ENCODE assay signal across 1 cellular context in the genomic region with DNA sequence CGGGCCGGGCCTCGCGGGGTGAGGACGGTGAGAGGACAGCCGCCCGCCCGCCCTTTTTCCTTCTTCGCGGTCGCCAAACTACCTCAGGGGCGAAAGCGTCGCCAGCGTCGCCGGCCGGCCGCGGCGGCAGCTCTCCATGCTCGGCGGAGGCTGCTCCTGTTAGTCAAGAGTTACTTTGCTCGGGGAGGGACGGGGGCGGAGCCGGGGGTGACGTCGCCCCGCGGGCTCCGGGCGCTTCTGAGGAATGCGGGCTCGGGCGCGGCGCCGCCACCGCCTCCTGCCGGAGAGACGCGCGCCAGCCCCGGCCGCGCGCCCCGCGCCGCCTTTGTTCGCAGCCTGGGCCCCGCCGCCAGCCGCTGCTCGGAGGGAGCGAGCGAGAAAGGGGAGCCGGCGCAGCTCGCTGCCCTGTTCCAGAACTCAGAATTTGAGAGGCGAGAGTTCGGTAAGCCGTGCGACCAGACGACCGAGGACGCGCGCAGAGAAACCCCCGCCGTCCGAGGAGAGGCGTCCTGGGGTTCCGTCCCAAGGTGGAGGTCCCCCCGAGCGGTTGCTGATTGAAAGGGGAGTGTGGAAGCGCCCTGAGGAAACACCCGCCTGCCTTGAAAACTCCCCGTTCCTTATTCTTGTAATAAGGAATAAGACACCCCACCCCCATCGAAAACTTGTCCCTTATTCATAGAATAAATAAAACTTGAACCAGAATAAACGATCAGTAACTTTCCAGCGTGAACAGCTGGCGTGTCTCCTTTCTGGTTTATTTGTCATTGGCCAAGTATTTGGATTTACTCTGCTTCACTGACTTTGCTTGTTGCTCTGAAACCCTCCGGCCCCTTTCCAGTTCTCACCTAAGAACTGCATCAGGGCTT.
TF ChIP-seq lines count a peak whose summit lies in the region.

Gene PTPRK (minus strand): TSS at position 164 of the 866 bp plus-strand sequence. CDS start 241 bp downstream, outside the sequence.

TF ChIP-seq in HEK293, 187 proteins besides CTCF, POLR2A, EP300 and RAD21 (continued from another document and continues in another):
- TF ChIP-seq, protein P1, sequence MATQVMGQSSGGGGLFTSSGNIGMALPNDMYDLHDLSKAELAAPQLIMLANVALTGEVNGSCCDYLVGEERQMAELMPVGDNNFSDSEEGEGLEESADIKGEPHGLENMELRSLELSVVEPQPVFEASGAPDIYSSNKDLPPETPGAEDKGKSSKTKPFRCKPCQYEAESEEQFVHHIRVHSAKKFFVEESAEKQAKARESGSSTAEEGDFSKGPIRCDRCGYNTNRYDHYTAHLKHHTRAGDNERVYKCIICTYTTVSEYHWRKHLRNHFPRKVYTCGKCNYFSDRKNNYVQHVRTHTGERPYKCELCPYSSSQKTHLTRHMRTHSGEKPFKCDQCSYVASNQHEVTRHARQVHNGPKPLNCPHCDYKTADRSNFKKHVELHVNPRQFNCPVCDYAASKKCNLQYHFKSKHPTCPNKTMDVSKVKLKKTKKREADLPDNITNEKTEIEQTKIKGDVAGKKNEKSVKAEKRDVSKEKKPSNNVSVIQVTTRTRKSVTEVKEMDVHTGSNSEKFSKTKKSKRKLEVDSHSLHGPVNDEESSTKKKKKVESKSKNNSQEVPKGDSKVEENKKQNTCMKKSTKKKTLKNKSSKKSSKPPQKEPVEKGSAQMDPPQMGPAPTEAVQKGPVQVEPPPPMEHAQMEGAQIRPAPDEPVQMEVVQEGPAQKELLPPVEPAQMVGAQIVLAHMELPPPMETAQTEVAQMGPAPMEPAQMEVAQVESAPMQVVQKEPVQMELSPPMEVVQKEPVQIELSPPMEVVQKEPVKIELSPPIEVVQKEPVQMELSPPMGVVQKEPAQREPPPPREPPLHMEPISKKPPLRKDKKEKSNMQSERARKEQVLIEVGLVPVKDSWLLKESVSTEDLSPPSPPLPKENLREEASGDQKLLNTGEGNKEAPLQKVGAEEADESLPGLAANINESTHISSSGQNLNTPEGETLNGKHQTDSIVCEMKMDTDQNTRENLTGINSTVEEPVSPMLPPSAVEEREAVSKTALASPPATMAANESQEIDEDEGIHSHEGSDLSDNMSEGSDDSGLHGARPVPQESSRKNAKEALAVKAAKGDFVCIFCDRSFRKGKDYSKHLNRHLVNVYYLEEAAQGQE (tag by site-specific recombination; IDR thresholded peaks at IDR 0.05): 0 out of 2 replicates have a peak, but pooled peaks have one; percentile 28
- TF ChIP-seq ZNF211 (tag by site-specific recombination; IDR thresholded peaks at IDR 0.05; ENCODE audit: low read depth) (no peak), ZNF19 (tag by site-specific recombination; IDR thresholded peaks at IDR 0.05; ENCODE audit: low read depth) (no peak), SP3 (tag by site-specific recombination; IDR thresholded peaks at IDR 0.05) (peak; percentile 41; the same call in 1 of the 2 replicates), ZNF701 (tag by site-specific recombination; IDR thresholded peaks at IDR 0.05) (no peak), GLIS2 (tag by site-specific recombination; IDR thresholded peaks at IDR 0.05) (peak; percentile 7), ZNF624 (tag by site-specific recombination; IDR thresholded peaks at IDR 0.05) (no peak), YY1 (tag by site-specific recombination; IDR thresholded peaks at IDR 0.05) (peak; percentile 42; the same call in 1 of the 2 replicates), ZBTB49 (tag by site-specific recombination; IDR thresholded peaks at IDR 0.05; ENCODE audit: low read depth) (no peak), ZFP3 (tag by site-specific recombination; IDR thresholded peaks at IDR 0.05; ENCODE audit: low read depth) (no peak), ZNF114 (tag by site-specific recombination; IDR thresholded peaks at IDR 0.05) (no peak), OVOL3 (tag by site-specific recombination; IDR thresholded peaks at IDR 0.05) (no peak), ZNF366 (tag by site-specific recombination; conservative IDR thresholded peaks at IDR 0.05) (peak; percentile 13), ZNF837 (tag by site-specific recombination; IDR thresholded peaks at IDR 0.05) (no peak), ZNF830 (tag by site-specific recombination; IDR thresholded peaks at IDR 0.05; ENCODE audit: low read depth) (no peak), HOXA7 (CRISPR knock-in tag; IDR thresholded peaks at IDR 0.05; ENCODE audit: borderline replicate concordance) (peak; percentile 17; the same call in 1 of the 2 replicates), KLF8 (tag by site-specific recombination; IDR thresholded peaks at IDR 0.05) (peak; percentile 65; the same call in 1 of the 2 replicates), GLI4 (tag by site-specific recombination; IDR thresholded peaks at IDR 0.05) (no peak), ZNF843 (tag by site-specific recombination; IDR thresholded peaks at IDR 0.05) (peak; percentile 47; the same call in 1 of the 2 replicates), ZNF10 (tag by site-specific recombination; IDR thresholded peaks at IDR 0.05) (no peak), ZNF544 (tag by site-specific recombination; IDR thresholded peaks at IDR 0.05) (no peak), ZNF391 (tag by site-specific recombination; IDR thresholded peaks at IDR 0.05; ENCODE audit: borderline replicate concordance, low read depth) (peak; percentile 9; the same call in 1 of the 2 replicates), ZSCAN23 (tag by site-specific recombination; IDR thresholded peaks at IDR 0.05) (no peak), ZNF707 (tag by site-specific recombination; IDR thresholded peaks at IDR 0.05) (no peak), ZSCAN5A (tag by site-specific recombination; IDR thresholded peaks at IDR 0.05) (no peak), ZNF239 (tag by site-specific recombination; IDR thresholded peaks at IDR 0.05) (no peak), ZNF514 (tag by site-specific recombination; IDR thresholded peaks at IDR 0.05) (no peak), PRDM6 (tag by site-specific recombination; IDR thresholded peaks at IDR 0.05) (no peak), SCRT1 (tag by site-specific recombination; IDR thresholded peaks at IDR 0.05; ENCODE audit: borderline replicate concordance) (no peak), ZBTB26 (tag by site-specific recombination; optimal IDR thresholded peaks at IDR 0.05) (peak; percentile 66), ZNF600 (tag by site-specific recombination; IDR thresholded peaks at IDR 0.05) (no peak), ZNF585B (tag by site-specific recombination; IDR thresholded peaks at IDR 0.05) (no peak), ZNF335 (tag by site-specific recombination; conservative IDR thresholded peaks at IDR 0.05) (peak; percentile 43), ZNF76 (tag by site-specific recombination; IDR thresholded peaks at IDR 0.05; ENCODE audit: borderline replicate concordance, low read depth) (no peak), ZNF530 (tag by site-specific recombination; IDR thresholded peaks at IDR 0.05; ENCODE audit: low read depth) (no peak), ZNF133 (tag by site-specific recombination; IDR thresholded peaks at IDR 0.05) (no peak), ZNF621 (tag by site-specific recombination; IDR thresholded peaks at IDR 0.05) (no peak), ZNF747 (tag by site-specific recombination; IDR thresholded peaks at IDR 0.05) (no peak)
- TF ChIP-seq, protein P2, sequence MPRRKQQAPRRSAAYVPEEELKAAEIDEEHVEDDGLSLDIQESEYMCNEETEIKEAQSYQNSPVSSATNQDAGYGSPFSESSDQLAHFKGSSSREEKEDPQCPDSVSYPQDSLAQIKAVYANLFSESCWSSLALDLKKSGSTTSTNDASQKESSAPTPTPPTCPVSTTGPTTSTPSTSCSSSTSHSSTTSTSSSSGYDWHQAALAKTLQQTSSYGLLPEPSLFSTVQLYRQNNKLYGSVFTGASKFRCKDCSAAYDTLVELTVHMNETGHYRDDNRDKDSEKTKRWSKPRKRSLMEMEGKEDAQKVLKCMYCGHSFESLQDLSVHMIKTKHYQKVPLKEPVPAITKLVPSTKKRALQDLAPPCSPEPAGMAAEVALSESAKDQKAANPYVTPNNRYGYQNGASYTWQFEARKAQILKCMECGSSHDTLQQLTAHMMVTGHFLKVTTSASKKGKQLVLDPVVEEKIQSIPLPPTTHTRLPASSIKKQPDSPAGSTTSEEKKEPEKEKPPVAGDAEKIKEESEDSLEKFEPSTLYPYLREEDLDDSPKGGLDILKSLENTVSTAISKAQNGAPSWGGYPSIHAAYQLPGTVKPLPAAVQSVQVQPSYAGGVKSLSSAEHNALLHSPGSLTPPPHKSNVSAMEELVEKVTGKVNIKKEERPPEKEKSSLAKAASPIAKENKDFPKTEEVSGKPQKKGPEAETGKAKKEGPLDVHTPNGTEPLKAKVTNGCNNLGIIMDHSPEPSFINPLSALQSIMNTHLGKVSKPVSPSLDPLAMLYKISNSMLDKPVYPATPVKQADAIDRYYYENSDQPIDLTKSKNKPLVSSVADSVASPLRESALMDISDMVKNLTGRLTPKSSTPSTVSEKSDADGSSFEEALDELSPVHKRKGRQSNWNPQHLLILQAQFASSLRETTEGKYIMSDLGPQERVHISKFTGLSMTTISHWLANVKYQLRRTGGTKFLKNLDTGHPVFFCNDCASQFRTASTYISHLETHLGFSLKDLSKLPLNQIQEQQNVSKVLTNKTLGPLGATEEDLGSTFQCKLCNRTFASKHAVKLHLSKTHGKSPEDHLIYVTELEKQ (tag by site-specific recombination; IDR thresholded peaks at IDR 0.05; ENCODE audit: borderline replicate concordance): no peak
- TF ChIP-seq, protein P3, sequence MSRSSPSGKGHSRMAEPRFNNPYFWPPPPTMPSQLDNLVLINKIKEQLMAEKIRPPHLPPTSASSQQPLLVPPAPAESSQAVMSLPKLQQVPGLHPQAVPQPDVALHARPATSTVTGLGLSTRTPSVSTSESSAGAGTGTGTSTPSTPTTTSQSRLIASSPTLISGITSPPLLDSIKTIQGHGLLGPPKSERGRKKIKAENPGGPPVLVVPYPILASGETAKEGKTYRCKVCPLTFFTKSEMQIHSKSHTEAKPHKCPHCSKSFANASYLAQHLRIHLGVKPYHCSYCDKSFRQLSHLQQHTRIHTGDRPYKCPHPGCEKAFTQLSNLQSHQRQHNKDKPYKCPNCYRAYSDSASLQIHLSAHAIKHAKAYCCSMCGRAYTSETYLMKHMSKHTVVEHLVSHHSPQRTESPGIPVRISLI (tag by site-specific recombination; IDR thresholded peaks at IDR 0.05): no peak
